Comparison of ENCODE assay signal across 14 cellular contexts in the genomic region with DNA sequence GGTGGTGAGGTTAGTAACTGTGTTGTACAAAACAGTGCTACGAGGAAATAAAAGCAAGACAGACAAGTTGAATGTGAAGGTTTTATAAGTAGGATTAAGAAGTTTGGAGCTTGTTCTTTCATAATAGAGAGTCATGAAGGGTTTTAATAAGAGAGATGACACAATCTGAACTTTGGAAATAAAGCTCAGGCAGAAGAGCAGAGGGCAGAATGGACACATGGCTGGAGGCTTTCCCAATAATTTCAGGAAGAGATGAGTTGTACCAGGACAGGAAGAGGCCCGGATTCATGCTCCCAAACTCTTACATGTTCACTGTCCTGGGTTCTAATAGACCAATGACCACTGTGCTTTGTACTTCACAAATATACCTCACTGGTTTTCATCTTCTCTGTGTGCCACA.
DNase-seq lines count a peak whose midpoint lies in the region; ATAC-seq and TF ChIP-seq lines count a peak whose summit lies in the region.
"Had no signal": no experiment of that assay in that cellular context is flagged by ENCODE, and none has a peak within 500 bp of the region (broad histone marks: within the 10 kb centered on the region; RNA-seq: fewer than 3 reads in every experiment).

No MANE protein-coding gene starts in this region.

- 0 out of 2 replicates have a peak overlapping the region, but pooled peaks have one; percentile 35 for H2AFZ ChIP-seq in GM23248

- H3K36me3 ChIP-seq in GM23248 (ENCODE audit: low read depth): no peaks in the 10 kb centered on the region
- no peaks in the 10 kb centered on the region for H3K36me3 ChIP-seq in right lobe of liver

- no peaks in the 10 kb centered on the region for H3K9me3 ChIP-seq in GM23248 (ENCODE audit: low read depth)
- no peaks in the 10 kb centered on the region for H3K9me3 ChIP-seq in right lobe of liver
- H3K9me3 ChIP-seq: BLaER1 treated with 17β-estradiol and CSF1 and Interleukin-3, amounts not matched to agents 10 nM and 100 nM had no signal

- 79 to 90% methylated on average over 2 of the region's 2 CpGs for WGBS in GM23248 (ENCODE audit: low coverage in 1 of 2, low lambda C conversion rate in 2 of 2, missing lambda C conversion rate in 2 of 2), 2 experiments
- 20% methylated on average over 2 of the region's 2 CpGs for WGBS in right lobe of liver (ENCODE audit: insufficient coverage, low coverage, low lambda C conversion rate, missing lambda C conversion rate)

- DNase-seq in GM23248 (peak; percentile 49), amniotic epithelial cell (ENCODE audit: low read depth) (peak; percentile 45), fibroblast of mammary gland (ENCODE audit: low read depth) (peak; percentile 69), right lobe of liver (peak in 1 of 3 donors; percentile 54), NCI-H146 treated with DMSO at 0.1 percent for 48 hours (lab: John Stamatoyannopoulos, UW; ENCODE audit: unreplicated experiment) (no peak), DMS79 (lab: John Stamatoyannopoulos, UW) (no peak)
- no peak for DNase-seq in activated CD8-positive, alpha-beta memory T cell treated with anti-CD3 and anti-CD28 coated beads for 24 hours
- no peak for DNase-seq in stimulated activated CD4-positive, alpha-beta T cell treated with anti-CD3 and anti-CD28 coated beads, Interleukin-2, amount 100 ng/mL, for 24 hours
- DNase-seq: ACHN; CD4-positive, CD25-positive, alpha-beta regulatory T cell; DMS53 had no signal

- H3K4me3 ChIP-seq in GM23248: no peak overlapping the region
- no peak overlapping the region for H3K4me3 ChIP-seq in fibroblast of mammary gland (ENCODE audit: control insufficient read depth, low read depth, low read length)
- H3K4me3 ChIP-seq in right lobe of liver: no peak overlapping the region
- H3K4me3 ChIP-seq: BLaER1 treated with 17β-estradiol and CSF1 and Interleukin-3, amounts not matched to agents 10 nM and 100 nM had no signal

- H3K27ac ChIP-seq in GM23248: peak overlapping the region; percentile 25; the same call in 1 of the 2 replicates
- peak overlapping the region; percentile 1 to 72 (median 48) for H3K27ac ChIP-seq in right lobe of liver
- H3K27ac ChIP-seq: BLaER1 treated with 17β-estradiol and CSF1 and Interleukin-3, amounts not matched to agents 10 nM and 100 nM; HL-60 had no signal

- H3K4me2 ChIP-seq in GM23248 (ENCODE audit: unreplicated experiment): no peak overlapping the region
- H3K4me2 ChIP-seq: BLaER1 treated with 17β-estradiol and CSF1 and Interleukin-3, amounts not matched to agents 10 nM and 100 nM had no signal

- in situ Hi-C loops in GM23248 (cut with MboI): no loop called here

- H3K79me2 ChIP-seq in GM23248 (ENCODE audit: insufficient read depth): no peaks in the 10 kb centered on the region

- no peak for TF ChIP-seq POLR2A in right lobe of liver (IDR thresholded peaks at IDR 0.05)

- no peak for TF ChIP-seq CTCF in fibroblast of mammary gland (conservative IDR thresholded peaks at IDR 0.05; ENCODE audit: control insufficient read depth, insufficient read depth, low read depth, low read length)
- TF ChIP-seq CTCF in right lobe of liver (IDR thresholded peaks at IDR 0.05): no peak

- H3F3A ChIP-seq in GM23248 (ENCODE audit: insufficient read depth): peaks cover 24% of the 10 kb centered on the region

- intact Hi-C loops in right lobe of liver (cut with DNase I): no loop called here

- H3K27me3 ChIP-seq in GM23248 (replicated peaks; ENCODE audit: insufficient read depth) (no peaks in the 10 kb centered on the region), right lobe of liver (no peaks in the 10 kb centered on the region)
- H3K27me3 ChIP-seq: BLaER1 treated with 17β-estradiol and CSF1 and Interleukin-3, amounts not matched to agents 10 nM and 100 nM had no signal

- no peaks in the 10 kb centered on the region for H3K9me2 ChIP-seq in GM23248 (ENCODE audit: insufficient read depth)

- no peak overlapping the region for H3K9ac ChIP-seq in GM23248
- H3K9ac ChIP-seq: BLaER1 treated with 17β-estradiol and CSF1 and Interleukin-3, amounts not matched to agents 10 nM and 100 nM had no signal

- H4K20me1 ChIP-seq in GM23248 (ENCODE audit: insufficient read depth): no peaks in the 10 kb centered on the region
- H4K20me1 ChIP-seq: BLaER1 treated with 17β-estradiol and CSF1 and Interleukin-3, amounts not matched to agents 10 nM and 100 nM had no signal

- H3K4me1 ChIP-seq in GM23248 (ENCODE audit: insufficient read depth) (peaks cover 26% of the 10 kb centered on the region), right lobe of liver (peaks cover 0 to 20% (median 0%) of the 10 kb centered on the region in 4 donors)

- peak; percentile 78 to 94 (median 90) for ATAC-seq in right lobe of liver
- ATAC-seq: HCT116 had no signal

Comparison
In these comparisons a context has a peak if more than half of its experiments do, and no peak if none do; other contexts are left out.
1. DNase-seq: peak in GM23248 (single experiment), amniotic epithelial cell (single experiment) and fibroblast of mammary gland (single experiment); none in activated CD8-positive, alpha-beta memory T cell treated with anti-CD3 and anti-CD28 coated beads for 24 hours (single experiment), NCI-H146 treated with DMSO at 0.1 percent for 48 hours (single experiment), stimulated activated CD4-positive, alpha-beta T cell treated with anti-CD3 and anti-CD28 coated beads, Interleukin-2, amount 100 ng/mL, for 24 hours (0 of 2) and DMS79 (single experiment).